ENCODE assay signal across 11 cellular contexts in genomic region chr17:73720187-73720834, GRCh38.
DNase-seq lines count a peak whose midpoint lies in the region; ATAC-seq and TF ChIP-seq lines count a peak whose summit lies in the region.
"Had no signal": no experiment of that assay in that cellular context is flagged by ENCODE, and none has a peak within 500 bp of the region (broad histone marks: within the 10 kb centered on the region; RNA-seq: fewer than 3 reads in every experiment).

No MANE protein-coding gene starts in this region.

- peaks cover 0 to 3% (median 0%) of the 10 kb centered on the region in 11 experiments; a peak in 4 of 22 replicates for H3K9me3 ChIP-seq in BLaER1 treated with 17β-estradiol and CSF1 and Interleukin-3, amounts not matched to agents 10 nM and 100 nM (replicated peaks in 1 of 11)
- H3K9me3 ChIP-seq: breast epithelium had no signal

- H3K4me1 ChIP-seq in BLaER1 treated with 17β-estradiol and CSF1 and Interleukin-3, amounts not matched to agents 10 nM and 100 nM = peaks cover 28 to 53% (median 45%) of the 10 kb centered on the region in 10 experiments
- H3K4me1 ChIP-seq: breast epithelium had no signal

- H3K27ac ChIP-seq in BLaER1 treated with 17β-estradiol and CSF1 and Interleukin-3, amounts not matched to agents 10 nM and 100 nM = no peak overlapping the region
- H3K27ac ChIP-seq: breast epithelium had no signal

- H3K36me3 ChIP-seq in BLaER1 treated with 17β-estradiol and CSF1 and Interleukin-3, amounts not matched to agents 10 nM and 100 nM = no peaks in the 10 kb centered on the region
- H3K36me3 ChIP-seq: breast epithelium had no signal

- no peak overlapping the region for H3K4me3 ChIP-seq in BLaER1 treated with 17β-estradiol and CSF1 and Interleukin-3, amounts not matched to agents 10 nM and 100 nM
- H3K4me3 ChIP-seq: breast epithelium had no signal

- no peaks in the 10 kb centered on the region for H4K20me1 ChIP-seq in BLaER1 treated with 17β-estradiol and CSF1 and Interleukin-3, amounts not matched to agents 10 nM and 100 nM

- peak overlapping the region; percentile 65 to 82 (median 77); a peak in 21 of 22 replicates for H3K4me2 ChIP-seq in BLaER1 treated with 17β-estradiol and CSF1 and Interleukin-3, amounts not matched to agents 10 nM and 100 nM

- ATAC-seq in SK-N-SH treated with all-trans-retinoic acid at 6 μM for 48 hours (peak; percentile 38; the same call in 1 of the 3 replicates), HG03045 (IDR thresholded peaks at IDR 0.05; ENCODE audit: unreplicated experiment) (no peak), GM18517 (IDR thresholded peaks at IDR 0.05; ENCODE audit: unreplicated experiment) (no peak)
- ATAC-seq: stimulated activated naive CD8-positive, alpha-beta T cell treated with anti-CD3 and anti-CD28 coated beads, Interleukin-15, amount 100 ng/mL, for 72 hours had no signal

- no peaks in the 10 kb centered on the region for H3K27me3 ChIP-seq in BLaER1 treated with 17β-estradiol and CSF1 and Interleukin-3, amounts not matched to agents 10 nM and 100 nM

- peak; percentile 82 for DNase-seq in ELF-1 (ENCODE audit: low read depth, low spot score)
- DNase-seq in islet precursor cell = peak; percentile 83
- DNase-seq in NCI-H2107 treated with DMSO at 0.1 percent for 48 hours (lab: John Stamatoyannopoulos, UW; ENCODE audit: unreplicated experiment) = no peak
- DNase-seq in putamen (ENCODE audit: low spot score) = no peak
- DNase-seq: NCI-H1105 treated with DMSO at 0.1 percent for 48 hours had no signal

- H3K9ac ChIP-seq in BLaER1 treated with 17β-estradiol and CSF1 and Interleukin-3, amounts not matched to agents 10 nM and 100 nM = no peak overlapping the region

TF ChIP-seq in SK-N-SH treated with all-trans-retinoic acid at 6 μM for 48 hours, 23 proteins besides CTCF, POLR2A, EP300 and RAD21:
- TF ChIP-seq ZFP30 (CRISPR knock-in tag; IDR thresholded peaks at IDR 0.05) = no peak
- no peak for TF ChIP-seq SNAI2 (CRISPR knock-in tag; IDR thresholded peaks at IDR 0.05)
- TF ChIP-seq, protein P1, sequence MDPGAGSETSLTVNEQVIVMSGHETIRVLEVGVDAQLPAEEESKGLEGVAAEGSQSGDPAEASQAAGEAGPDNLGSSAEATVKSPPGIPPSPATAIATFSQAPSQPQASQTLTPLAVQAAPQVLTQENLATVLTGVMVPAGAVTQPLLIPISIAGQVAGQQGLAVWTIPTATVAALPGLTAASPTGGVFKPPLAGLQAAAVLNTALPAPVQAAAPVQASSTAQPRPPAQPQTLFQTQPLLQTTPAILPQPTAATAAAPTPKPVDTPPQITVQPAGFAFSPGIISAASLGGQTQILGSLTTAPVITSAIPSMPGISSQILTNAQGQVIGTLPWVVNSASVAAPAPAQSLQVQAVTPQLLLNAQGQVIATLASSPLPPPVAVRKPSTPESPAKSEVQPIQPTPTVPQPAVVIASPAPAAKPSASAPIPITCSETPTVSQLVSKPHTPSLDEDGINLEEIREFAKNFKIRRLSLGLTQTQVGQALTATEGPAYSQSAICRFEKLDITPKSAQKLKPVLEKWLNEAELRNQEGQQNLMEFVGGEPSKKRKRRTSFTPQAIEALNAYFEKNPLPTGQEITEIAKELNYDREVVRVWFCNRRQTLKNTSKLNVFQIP (CRISPR knock-in tag; IDR thresholded peaks at IDR 0.05; ENCODE audit: borderline replicate concordance, low read depth) = no peak
- TF ChIP-seq GLIS3 (CRISPR knock-in tag; IDR thresholded peaks at IDR 0.05) = no peak
- TF ChIP-seq ZNF8 (CRISPR knock-in tag; IDR thresholded peaks at IDR 0.05) = no peak
- no peak for TF ChIP-seq ZFP3 (CRISPR knock-in tag; IDR thresholded peaks at IDR 0.05)

Comparison
In these comparisons a context has a peak if more than half of its experiments do, and no peak if none do; other contexts are left out.
1. DNase-seq: peak in ELF-1 (single experiment) and islet precursor cell (single experiment); none in NCI-H2107 treated with DMSO at 0.1 percent for 48 hours (single experiment) and putamen (single experiment).